Comparison of ENCODE assay signal across 8 cellular contexts in genomic region chr3:133661454-133662255, GRCh38. TPM values are rescaled to one million over a fixed set of nuclear protein-coding genes. Genes with fewer than 3 reads are reported as not detected.
DNase-seq lines count a peak whose midpoint lies in the region; ATAC-seq, FAIRE-seq and TF ChIP-seq lines count a peak whose summit lies in the region.

Gene TOPBP1, minus strand, starts transcription at chr3:133661941. Its CDS starts 814 bp downstream, at chr3:133661127.

- intact Hi-C loops in vagina (cut with DNase I): no loop called here

- no peaks in the 10 kb centered on the region for H4K20me1 ChIP-seq in astrocyte (ENCODE audit: insufficient read depth, low read length)

- no peak for TF ChIP-seq POLR2A in vagina (IDR thresholded peaks at IDR 0.05)

- peak within 1 kb of the TSS; percentile 99 for H3K4me3 Mint-ChIP-seq in astrocyte (ENCODE audit: unreplicated experiment)

- H2AFZ ChIP-seq in astrocyte (ENCODE audit: low read depth, low read length): peak within 1 kb of the TSS; percentile 85

- H3K27me3 ChIP-seq in astrocyte (ENCODE audit: insufficient read depth, low read length) (no peaks in the 10 kb centered on the region), rectal smooth muscle tissue (ENCODE audit: control insufficient read depth, insufficient read depth, low read length) (no peaks in the 10 kb centered on the region), vagina (no peaks in the 10 kb centered on the region)

- TF ChIP-seq CTCF in astrocyte (IDR thresholded peaks at IDR 0.05; ENCODE audit: insufficient read depth, low read depth, low read length) (no peak), vagina (IDR thresholded peaks at IDR 0.05) (no peak)

- peak; percentile 82 for ATAC-seq in GM18517 (IDR thresholded peaks at IDR 0.05; ENCODE audit: unreplicated experiment)
- peak; percentile 82 for ATAC-seq in HG02981 (IDR thresholded peaks at IDR 0.05; ENCODE audit: unreplicated experiment)

- DNase-seq in NCI-H2029 (lab: John Stamatoyannopoulos, UW) (peak; percentile 83), T-helper 22 cell (ENCODE audit: low read depth) (peak; percentile 77), astrocyte (ENCODE audit: low read depth) (peak; percentile 69), hepatic stellate cell (ENCODE audit: low spot score) (peak; percentile 77), vagina (ENCODE audit: extremely low spot score in 2 of 2) (no peak)

- no peaks in the 10 kb centered on the region for H3K9me3 Mint-ChIP-seq in astrocyte (ENCODE audit: unreplicated experiment)

- peaks cover 43% of the 10 kb centered on the region for H3K79me2 ChIP-seq in astrocyte (ENCODE audit: insufficient read depth, low read length)

- H3K36me3 Mint-ChIP-seq in astrocyte (ENCODE audit: low read depth, unreplicated experiment): no peaks in the 10 kb centered on the region

- FAIRE-seq in astrocyte (lab: Jason Lieb, UNC): no peak

- H3K9ac ChIP-seq in astrocyte (ENCODE audit: low read length): peak within 1 kb of the TSS; percentile 91
- peak within 1 kb of the TSS; percentile 95 for H3K9ac ChIP-seq in rectal smooth muscle tissue (ENCODE audit: low read length)

- H3K27ac Mint-ChIP-seq in astrocyte (ENCODE audit: unreplicated experiment): peak within 1 kb of the TSS; percentile 97

- H3K36me3 ChIP-seq in astrocyte (ENCODE audit: insufficient read depth, low read length) (peaks cover 7% of the 10 kb centered on the region), rectal smooth muscle tissue (ENCODE audit: control insufficient read depth, insufficient read depth, low read length) (no peaks in the 10 kb centered on the region), vagina (peaks cover 0 to 11% of the 10 kb centered on the region in 2 donors)

- peak within 1 kb of the TSS; percentile 91 for H3K4me2 ChIP-seq in astrocyte (ENCODE audit: low read length)

- peak within 1 kb of the TSS; percentile 85 for H3K27ac ChIP-seq in astrocyte (ENCODE audit: low read depth, low read length)
- H3K27ac ChIP-seq in rectal smooth muscle tissue (ENCODE audit: low read depth, low read length): peak within 1 kb of the TSS; percentile 61
- H3K27ac ChIP-seq in vagina: peak within 1 kb of the TSS; percentile 88

- H3K4me3 ChIP-seq in astrocyte (ENCODE audit: insufficient read depth, low read depth, low read length) (peak within 1 kb of the TSS; percentile 86), rectal smooth muscle tissue (ENCODE audit: low read length) (peak within 1 kb of the TSS; percentile 95), vagina (peak within 1 kb of the TSS; percentile 66 to 89)

- H3K27me3 Mint-ChIP-seq in astrocyte (ENCODE audit: low read depth, unreplicated experiment): no peaks in the 10 kb centered on the region

- H3K4me1 Mint-ChIP-seq in astrocyte (ENCODE audit: low read depth, unreplicated experiment): peaks cover 13% of the 10 kb centered on the region

- H3K4me1 ChIP-seq in astrocyte (ENCODE audit: insufficient read depth, low read length) (peaks cover 12% of the 10 kb centered on the region), rectal smooth muscle tissue (ENCODE audit: control insufficient read depth, insufficient read depth, low read length) (peaks cover 10% of the 10 kb centered on the region), vagina (peaks cover 38% of the 10 kb centered on the region)

- H3K9me3 ChIP-seq in astrocyte (ENCODE audit: insufficient read depth, low read depth, low read length): no peaks in the 10 kb centered on the region
- no peaks in the 10 kb centered on the region for H3K9me3 ChIP-seq in vagina

RNA-seq across cellular contexts. Expression of gene TOPBP1, which starts in this region (rescaled TPM):
- total RNA-seq in astrocyte (19.5 and 23.9 TPM in 2 replicates), vagina (28.2 TPM)

Comparison
In these comparisons a context has a peak if more than half of its experiments do, and no peak if none do; other contexts are left out.
1. DNase-seq: peak in NCI-H2029 (single experiment), T-helper 22 cell (single experiment), astrocyte (single experiment) and hepatic stellate cell (single experiment); none in vagina (0 of 2).
2. Peak in every context shown above with its lines, with median percentiles within 50 percentile points of each other: H3K27ac ChIP-seq and H3K4me3 ChIP-seq.